20 cellular contexts compared by ENCODE assay signal in the genomic region with DNA sequence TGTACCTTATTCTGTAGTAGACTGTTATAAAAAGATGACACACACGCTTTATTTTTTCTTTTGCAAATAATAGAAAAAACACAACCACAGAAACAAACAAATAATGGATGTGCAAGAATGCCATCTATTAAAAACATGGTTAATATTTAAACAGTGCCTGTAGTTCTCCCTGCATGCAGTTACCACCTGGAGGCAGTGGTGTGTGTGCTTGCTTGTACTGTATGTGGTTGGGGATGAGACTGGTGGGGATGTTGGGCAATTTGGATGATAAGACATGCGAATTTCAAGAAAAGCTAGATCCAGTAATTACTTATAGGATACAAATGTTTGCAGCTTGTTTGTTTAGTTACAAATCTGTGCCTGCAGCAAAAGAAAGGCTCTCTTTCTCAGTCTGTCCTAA. TPM values are rescaled to one million over a fixed set of nuclear protein-coding genes. Genes with fewer than 3 reads are reported as not detected.
DNase-seq lines count a peak whose midpoint lies in the region; ATAC-seq and TF ChIP-seq lines count a peak whose summit lies in the region.
"Had no signal": no experiment of that assay in that cellular context is flagged by ENCODE, and none has a peak within 500 bp of the region (broad histone marks: within the 10 kb centered on the region; RNA-seq: fewer than 3 reads in every experiment).

No MANE protein-coding gene starts in this region.

- TF ChIP-seq CTCF in A673 (conservative IDR thresholded peaks at IDR 0.05; ENCODE audit: low read depth, low read length) (peak; percentile 27; the same call in 1 of the 2 replicates), epithelial cell of esophagus (IDR thresholded peaks at IDR 0.05; ENCODE audit: insufficient read depth, low read depth, low read length, missing control alignments) (peak; percentile 7)

- H3K36me3 ChIP-seq in A673 (ENCODE audit: insufficient read depth, low read length, poor library complexity, severe bottlenecking), result no peaks in the 10 kb centered on the region
- H3K36me3 ChIP-seq: ascending aorta had no signal

- no peaks in the 10 kb centered on the region for H3K9me3 ChIP-seq in A673 (ENCODE audit: low read depth, low read length, poor library complexity, severe bottlenecking)
- H3K9me3 ChIP-seq: ascending aorta had no signal

- H3K4me1 ChIP-seq in A673 (ENCODE audit: insufficient read depth, low read length, poor library complexity, severe bottlenecking), result peaks cover 4% of the 10 kb centered on the region

- POLR2A ChIA-PET in A673 (lab: Charles Lee; ENCODE audit: low non-redundant PET), result no interaction called here

- intact Hi-C loops in A673 (cut with micrococcal nuclease; ENCODE audit: unreplicated experiment), result no loop called here

- CTCF ChIA-PET in A673 (lab: Charles Lee), result no interaction called here

- no peak overlapping the region for H3K27ac ChIP-seq in A673 (ENCODE audit: low read depth, low read length, poor library complexity, severe bottlenecking)
- H3K27ac ChIP-seq: ascending aorta had no signal

- no TSS peak for BruUV-seq in A673 (replicated peaks; lab: Mats Ljungman, UMichigan)

- H3K27me3 ChIP-seq in A673 (replicated peaks; ENCODE audit: insufficient read depth, low read depth, low read length, poor library complexity), result peaks cover 61% of the 10 kb centered on the region
- H3K27me3 ChIP-seq: ascending aorta had no signal

- no peak for ATAC-seq in HG02798 (IDR thresholded peaks at IDR 0.05; ENCODE audit: poor library complexity, unreplicated experiment)
- ATAC-seq: activated CD4-positive, CD25-positive, alpha-beta regulatory T cell treated with anti-CD3 and anti-CD28 coated beads, Interleukin-2, amount 50 U/mL, for 24 hours; esophagus mucosa had no signal

- H3K4me3 ChIP-seq in A673 (ENCODE audit: low read depth, low read length, poor library complexity, severe bottlenecking) (no peak overlapping the region), epithelial cell of esophagus (ENCODE audit: low read length) (no peak overlapping the region)
- H3K4me3 ChIP-seq: ascending aorta had no signal

- DNase-seq in A673 (ENCODE audit: low spot score) (no peak), Ammon's horn (ENCODE audit: low spot score) (peak; percentile 60), NCI-H146 treated with DMSO at 0.1 percent for 48 hours (lab: John Stamatoyannopoulos, UW; ENCODE audit: unreplicated experiment) (peak; percentile 1), epithelial cell of esophagus (ENCODE audit: low read depth) (peak; percentile 21), H4 (ENCODE audit: low spot score) (no peak), kidney glomerular epithelial cell (lab: John Stamatoyannopoulos, UW) (no peak), DMS79 treated with DMSO at 0.1 percent for 48 hours (lab: John Stamatoyannopoulos, UW) (no peak)
- DNase-seq: activated gamma-delta T cell treated with Interleukin-2 at 50 U/mL for 16 hours, IMR-90, NCI-H774 had no signal

RNA-seq across cellular contexts. Expression of gene C11orf87, which starts 3.6 kb away (rescaled TPM):
- not detected in 2 replicates for total RNA-seq in A673 (2021)
- not detected in 2 replicates for total RNA-seq in H4 (2014; rRNA removed; shearing (Covaris generic))
- total RNA-seq: ascending aorta; dermis blood vessel endothelial cell; H7; kidney epithelial cell; mononuclear cell; RPMI7951; T-helper 1 cell treated with Interleukin-12 subunit alpha and Interleukin-12 subunit beta and Interleukin-4 antibody, amounts not matched to agents 30 ng/mL and 1 ng/mL, for 36 hours had no signal

Comparison
In these comparisons a context has a peak if more than half of its experiments do, and no peak if none do; other contexts are left out.
1. DNase-seq: peak in Ammon's horn (single experiment), NCI-H146 treated with DMSO at 0.1 percent for 48 hours (single experiment) and epithelial cell of esophagus (single experiment); none in A673 (single experiment), H4 (single experiment), kidney glomerular epithelial cell (single experiment) and DMS79 treated with DMSO at 0.1 percent for 48 hours (single experiment).